In the genomic region with DNA sequence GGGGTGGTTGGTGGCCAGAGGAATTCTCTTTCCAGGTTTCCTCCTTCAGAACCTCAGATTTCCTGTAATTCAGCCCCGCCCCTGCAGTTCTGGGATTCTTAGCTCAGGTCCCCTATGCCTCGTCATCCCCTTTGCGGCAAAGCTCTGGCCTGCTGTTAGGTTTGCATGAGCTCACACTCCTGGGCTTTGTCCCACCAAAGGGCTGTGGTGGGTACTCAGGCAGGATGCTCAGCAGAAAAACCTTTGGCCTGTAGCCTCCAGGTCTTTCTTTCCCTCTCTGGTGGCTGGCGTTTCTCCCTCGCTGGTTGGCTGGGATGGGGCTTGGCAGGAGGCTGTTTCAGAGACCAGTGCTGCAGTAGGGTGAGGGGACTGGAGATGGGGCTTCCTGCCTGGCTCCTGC, we compare ENCODE assay signal across 1 cellular context.
TF ChIP-seq lines count a peak whose summit lies in the region.

No MANE protein-coding gene starts in this region.

TF ChIP-seq in K562, 482 proteins besides CTCF, POLR2A, EP300 and RAD21:
- TF ChIP-seq CBFA2T2 (conservative IDR thresholded peaks at IDR 0.05) (no peak), DPF2 (IDR thresholded peaks at IDR 0.05) (no peak), FOXA1 (IDR thresholded peaks at IDR 0.05; ENCODE audit: borderline replicate concordance) (no peak), ELF1 (tag; IDR thresholded peaks at IDR 0.05) (no peak), NFE2 (IDR thresholded peaks at IDR 0.05; ENCODE audit: low read depth) (peak; percentile 49)
- TF ChIP-seq, protein P1, sequence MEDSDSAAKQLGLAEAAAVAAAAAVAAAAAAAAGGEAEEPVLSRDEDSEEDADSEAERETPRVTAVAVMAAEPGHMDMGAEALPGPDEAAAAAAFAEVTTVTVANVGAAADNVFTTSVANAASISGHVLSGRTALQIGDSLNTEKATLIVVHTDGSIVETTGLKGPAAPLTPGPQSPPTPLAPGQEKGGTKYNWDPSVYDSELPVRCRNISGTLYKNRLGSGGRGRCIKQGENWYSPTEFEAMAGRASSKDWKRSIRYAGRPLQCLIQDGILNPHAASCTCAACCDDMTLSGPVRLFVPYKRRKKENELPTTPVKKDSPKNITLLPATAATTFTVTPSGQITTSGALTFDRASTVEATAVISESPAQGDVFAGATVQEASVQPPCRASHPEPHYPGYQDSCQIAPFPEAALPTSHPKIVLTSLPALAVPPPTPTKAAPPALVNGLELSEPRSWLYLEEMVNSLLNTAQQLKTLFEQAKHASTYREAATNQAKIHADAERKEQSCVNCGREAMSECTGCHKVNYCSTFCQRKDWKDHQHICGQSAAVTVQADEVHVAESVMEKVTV (CRISPR knock-in tag; IDR thresholded peaks at IDR 0.05) = no peak
- TF ChIP-seq, protein P2, sequence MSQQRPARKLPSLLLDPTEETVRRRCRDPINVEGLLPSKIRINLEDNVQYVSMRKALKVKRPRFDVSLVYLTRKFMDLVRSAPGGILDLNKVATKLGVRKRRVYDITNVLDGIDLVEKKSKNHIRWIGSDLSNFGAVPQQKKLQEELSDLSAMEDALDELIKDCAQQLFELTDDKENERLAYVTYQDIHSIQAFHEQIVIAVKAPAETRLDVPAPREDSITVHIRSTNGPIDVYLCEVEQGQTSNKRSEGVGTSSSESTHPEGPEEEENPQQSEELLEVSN (IDR thresholded peaks at IDR 0.05; ENCODE audit: borderline replicate concordance in 1 of 2, extremely low read depth in 1 of 2, insufficient read depth in 1 of 2, insufficient read length in 1 of 2, low read depth in 1 of 2, low read length in 1 of 2, poor library complexity in 1 of 2, severe bottlenecking in 1 of 2) = peak in 1 of 2 experiments; percentile 41
- TF ChIP-seq, protein P3, sequence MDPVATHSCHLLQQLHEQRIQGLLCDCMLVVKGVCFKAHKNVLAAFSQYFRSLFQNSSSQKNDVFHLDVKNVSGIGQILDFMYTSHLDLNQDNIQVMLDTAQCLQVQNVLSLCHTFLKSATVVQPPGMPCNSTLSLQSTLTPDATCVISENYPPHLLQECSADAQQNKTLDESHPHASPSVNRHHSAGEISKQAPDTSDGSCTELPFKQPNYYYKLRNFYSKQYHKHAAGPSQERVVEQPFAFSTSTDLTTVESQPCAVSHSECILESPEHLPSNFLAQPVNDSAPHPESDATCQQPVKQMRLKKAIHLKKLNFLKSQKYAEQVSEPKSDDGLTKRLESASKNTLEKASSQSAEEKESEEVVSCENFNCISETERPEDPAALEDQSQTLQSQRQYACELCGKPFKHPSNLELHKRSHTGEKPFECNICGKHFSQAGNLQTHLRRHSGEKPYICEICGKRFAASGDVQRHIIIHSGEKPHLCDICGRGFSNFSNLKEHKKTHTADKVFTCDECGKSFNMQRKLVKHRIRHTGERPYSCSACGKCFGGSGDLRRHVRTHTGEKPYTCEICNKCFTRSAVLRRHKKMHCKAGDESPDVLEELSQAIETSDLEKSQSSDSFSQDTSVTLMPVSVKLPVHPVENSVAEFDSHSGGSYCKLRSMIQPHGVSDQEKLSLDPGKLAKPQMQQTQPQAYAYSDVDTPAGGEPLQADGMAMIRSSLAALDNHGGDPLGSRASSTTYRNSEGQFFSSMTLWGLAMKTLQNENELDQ (CRISPR knock-in tag; IDR thresholded peaks at IDR 0.05; ENCODE audit: borderline replicate concordance) = no peak
